ENCODE assay signal across 11 cellular contexts in genomic region chr2:33366473-33366872, GRCh38.
DNase-seq lines count a peak whose midpoint lies in the region; ATAC-seq and TF ChIP-seq lines count a peak whose summit lies in the region.
"Had no signal": no experiment of that assay in that cellular context is flagged by ENCODE, and none has a peak within 500 bp of the region (broad histone marks: within the 10 kb centered on the region; RNA-seq: fewer than 3 reads in every experiment).

No MANE protein-coding gene starts in this region.

- peaks cover 10% of the 10 kb centered on the region for H3K36me3 ChIP-seq in fibroblast of lung (ENCODE audit: control insufficient read depth, insufficient read depth, low read length)

- no peak overlapping the region for H3K4me3 Mint-ChIP-seq in CD4-positive, alpha-beta T cell
- H3K4me3 Mint-ChIP-seq: dendritic cell treated with granulocyte-macrophage colony-stimulating factor and Interleukin-4, amounts not matched to agents 40 ng/mL and 50 ng/mL, for 4 days had no signal

- no peaks in the 10 kb centered on the region for H3K27me3 Mint-ChIP-seq in CD4-positive, alpha-beta T cell

- H3K9me3 Mint-ChIP-seq in CD4-positive, alpha-beta T cell = no peaks in the 10 kb centered on the region
- H3K9me3 Mint-ChIP-seq: dendritic cell treated with granulocyte-macrophage colony-stimulating factor and Interleukin-4, amounts not matched to agents 40 ng/mL and 50 ng/mL, for 4 days had no signal

- H3K36me3 Mint-ChIP-seq in CD4-positive, alpha-beta T cell (ENCODE audit: low read depth) = no peaks in the 10 kb centered on the region

- no peaks in the 10 kb centered on the region for H3K27me3 ChIP-seq in fibroblast of lung (ENCODE audit: control insufficient read depth, insufficient read depth, low read length)
- H3K27me3 ChIP-seq in CD4-positive, alpha-beta T cell (ENCODE audit: control insufficient read depth, insufficient read depth, low read length) = no peaks in the 10 kb centered on the region

- H3K79me2 ChIP-seq in fibroblast of lung (ENCODE audit: control insufficient read depth, insufficient read depth, low read length) = no peaks in the 10 kb centered on the region
- H3K79me2 ChIP-seq: parathyroid adenoma had no signal

- intact Hi-C loops in Right ventricle myocardium inferior (cut with DNase I) (loop anchor here (10.0 kb wide), 2 partner anchors 422 to 812 kb away; partner anchors contain the start of gene LTBP1), cardiac septum (cut with DNase I) (loop anchor here (10.0 kb wide), 1 partner anchor 592 kb away; no protein-coding TSS in a partner anchor)
- intact Hi-C loops in CD4-positive, alpha-beta T cell (cut with DNase I, micrococcal nuclease) = no loop called here

- H3K27ac Mint-ChIP-seq in CD4-positive, alpha-beta T cell = no peak overlapping the region
- H3K27ac Mint-ChIP-seq: dendritic cell treated with granulocyte-macrophage colony-stimulating factor and Interleukin-4, amounts not matched to agents 40 ng/mL and 50 ng/mL, for 4 days had no signal

- CTCF ChIA-PET in CD4-positive, alpha-beta T cell (lab: Charles Lee) = no interaction called here

- no peaks in the 10 kb centered on the region for H3K4me1 Mint-ChIP-seq in CD4-positive, alpha-beta T cell (ENCODE audit: low read depth)

- no peak overlapping the region for H3K9ac ChIP-seq in fibroblast of lung (ENCODE audit: insufficient read depth, low read length)
- H3K9ac ChIP-seq: parathyroid adenoma had no signal

- peak; percentile 91 for ATAC-seq in Right ventricle myocardium inferior
- ATAC-seq in GM18861 (IDR thresholded peaks at IDR 0.05; ENCODE audit: unreplicated experiment) = no peak
- ATAC-seq in CD4-positive, alpha-beta T cell (ENCODE audit: poor library complexity) = no peak

- peak overlapping the region; percentile 9 for H3K4me2 ChIP-seq in fibroblast of lung (ENCODE audit: extremely low read depth, insufficient read depth, low read length)

- no peaks in the 10 kb centered on the region for H4K20me1 ChIP-seq in fibroblast of lung (ENCODE audit: control insufficient read depth, extremely low read depth, insufficient read depth, low read length)

- no peak overlapping the region for H3K27ac ChIP-seq in fibroblast of lung (ENCODE audit: insufficient read depth, low read length)
- H3K27ac ChIP-seq in CD4-positive, alpha-beta T cell (ENCODE audit: low read depth, low read length) = no peak overlapping the region
- H3K27ac ChIP-seq: parathyroid adenoma had no signal

- no peak for TF ChIP-seq CTCF in fibroblast of lung (conservative IDR thresholded peaks at IDR 0.05 in 1 of 2, IDR thresholded peaks at IDR 0.05 in 1 of 2; ENCODE audit: low read depth in 1 of 2, low read length in 2 of 2)
- TF ChIP-seq CTCF in CD4-positive, alpha-beta T cell (IDR thresholded peaks at IDR 0.05) = no peak

- DNase-seq in Right ventricle myocardium inferior (ENCODE audit: missing footprints) = no peak
- no peak for DNase-seq in cardiac septum (ENCODE audit: low spot score)
- peak in 1 of 2 donors; percentile 93 for DNase-seq in fibroblast of lung (ENCODE audit: low read depth in 2 of 2)
- peak; percentile 89 for DNase-seq in myocyte (ENCODE audit: low read depth)
- DNase-seq in DMS114 treated with DMSO at 0.1 percent for 48 hours (lab: John Stamatoyannopoulos, UW; ENCODE audit: unreplicated experiment) = no peak
- DNase-seq in GF-D8 (lab: John Stamatoyannopoulos, UW) = no peak
- DNase-seq in CD4-positive, alpha-beta T cell = no peak
- DNase-seq: NCI-H1105 had no signal

- no peak overlapping the region for H2AFZ ChIP-seq in fibroblast of lung (ENCODE audit: low read length)
- H2AFZ ChIP-seq: parathyroid adenoma had no signal

- H3K4me3 ChIP-seq in fibroblast of lung (replicated peaks in 1 of 4; ENCODE audit: control extremely low read depth in 1 of 4, insufficient read depth in 1 of 4, low read depth in 3 of 4, low read length in 4 of 4) = no peak overlapping the region

- peaks cover 3% of the 10 kb centered on the region for H3K4me1 ChIP-seq in fibroblast of lung (ENCODE audit: control insufficient read depth, extremely low read depth, insufficient read depth, low read length)
- H3K4me1 ChIP-seq: parathyroid adenoma had no signal

- POLR2A ChIA-PET in CD4-positive, alpha-beta T cell (lab: Charles Lee) = interaction anchor here (0.7 kb wide), 1 partner anchor 15 kb away, joined by 3 read pairs; no protein-coding TSS in a partner anchor

- no peaks in the 10 kb centered on the region for H3K9me3 ChIP-seq in fibroblast of lung (ENCODE audit: control insufficient read depth, insufficient read depth, low read depth, low read length)
- no peaks in the 10 kb centered on the region for H3K9me3 ChIP-seq in CD4-positive, alpha-beta T cell (ENCODE audit: control insufficient read depth, low read length)

Comparison
In these comparisons a context has a peak if more than half of its experiments do, and no peak if none do; other contexts are left out.
1. intact Hi-C loops: an anchor here in Right ventricle myocardium inferior (10.0 kb wide) and cardiac septum (10.0 kb wide); none called in CD4-positive, alpha-beta T cell.